ENCODE assay signal across 8 cellular contexts in the genomic region with DNA sequence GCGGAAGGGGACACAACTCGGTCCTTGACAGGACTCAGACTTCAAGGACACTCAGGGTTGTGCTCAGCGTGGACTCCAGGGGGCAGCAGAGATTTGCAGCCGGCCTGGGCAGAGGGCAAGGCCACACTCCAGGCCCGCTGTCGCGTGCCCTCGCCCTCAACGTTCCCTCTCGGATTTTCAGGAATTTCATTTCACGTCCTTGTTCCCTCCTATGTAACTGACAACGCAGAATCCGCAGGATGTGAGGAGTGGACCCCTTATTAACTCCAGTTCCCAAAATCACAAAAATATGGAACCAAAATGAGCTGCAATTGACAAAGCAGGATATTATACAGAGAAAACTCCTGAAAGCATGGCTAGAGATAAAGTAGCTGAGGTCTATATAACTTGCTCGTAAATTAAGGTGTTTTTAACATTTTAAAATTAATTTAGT. TPM values are rescaled to one million over a fixed set of nuclear protein-coding genes. Genes with fewer than 3 reads are reported as not detected.
DNase-seq lines count a peak whose midpoint lies in the region; ATAC-seq and TF ChIP-seq lines count a peak whose summit lies in the region.

No MANE protein-coding gene starts in this region.

- peak; percentile 94 for ATAC-seq in GM21737 (IDR thresholded peaks at IDR 0.05; ENCODE audit: unreplicated experiment)
- ATAC-seq in SK-N-SH treated with all-trans-retinoic acid at 6 μM for 48 hours = peak; percentile 100

- H3K4me3 ChIP-seq in Jurkat, Clone E6-1 (ENCODE audit: low read length) = no peak overlapping the region

- no peak overlapping the region for H3K27ac Mint-ChIP-seq in activated naive CD4-positive, alpha-beta T cell treated with anti-CD3 and anti-CD28 coated beads, Interleukin-2, amount 10 ng/mL, durations not matched to agents 7 days and 5 days

- CTCF ChIA-PET in activated naive CD4-positive, alpha-beta T cell treated with anti-CD3 and anti-CD28 coated beads, Interleukin-2, amount 10 ng/mL, durations not matched to agents 7 days and 5 days (lab: Charles Lee) = interaction anchor here (0.6 to 4.7 kb wide), 20 partner anchors 9 to 469 kb away, joined by 3 to 41 read pairs (median 3); no protein-coding TSS in a partner anchor

- no peaks in the 10 kb centered on the region for H3K4me1 Mint-ChIP-seq in activated naive CD4-positive, alpha-beta T cell treated with anti-CD3 and anti-CD28 coated beads, Interleukin-2, amount 10 ng/mL, durations not matched to agents 7 days and 5 days

- H3K36me3 Mint-ChIP-seq in activated naive CD4-positive, alpha-beta T cell treated with anti-CD3 and anti-CD28 coated beads, Interleukin-2, amount 10 ng/mL, durations not matched to agents 7 days and 5 days = no peaks in the 10 kb centered on the region

- no peak overlapping the region for H3K4me3 Mint-ChIP-seq in activated naive CD4-positive, alpha-beta T cell treated with anti-CD3 and anti-CD28 coated beads, Interleukin-2, amount 10 ng/mL, durations not matched to agents 7 days and 5 days

- H3K27me3 Mint-ChIP-seq in activated naive CD4-positive, alpha-beta T cell treated with anti-CD3 and anti-CD28 coated beads, Interleukin-2, amount 10 ng/mL, durations not matched to agents 7 days and 5 days = peaks cover 26% of the 10 kb centered on the region

- H3K9me3 Mint-ChIP-seq in activated naive CD4-positive, alpha-beta T cell treated with anti-CD3 and anti-CD28 coated beads, Interleukin-2, amount 10 ng/mL, durations not matched to agents 7 days and 5 days = no peaks in the 10 kb centered on the region

- DNase-seq in GDM1 (lab: John Stamatoyannopoulos, UW) (peak; percentile 57), cardiac septum (ENCODE audit: low spot score) (peak; percentile 82), retina (peak; percentile 68), mesenteric fat pad (ENCODE audit: low spot score) (no peak)
- DNase-seq in Jurkat, Clone E6-1 (ENCODE audit: low read depth, low spot score) = peak; percentile 31
- DNase-seq in activated naive CD4-positive, alpha-beta T cell treated with anti-CD3 and anti-CD28 coated beads, Interleukin-2, amount 10 ng/mL, durations not matched to agents 7 days and 5 days = peak; percentile 73

- intact Hi-C loops in cardiac septum (cut with DNase I) = loop anchor here (2.0 to 5.0 kb wide), 2 partner anchors 325 to 469 kb away; no protein-coding TSS in a partner anchor

TF ChIP-seq in SK-N-SH treated with all-trans-retinoic acid at 6 μM for 48 hours, 23 proteins besides CTCF, POLR2A, EP300 and RAD21:
- TF ChIP-seq, protein P1, sequence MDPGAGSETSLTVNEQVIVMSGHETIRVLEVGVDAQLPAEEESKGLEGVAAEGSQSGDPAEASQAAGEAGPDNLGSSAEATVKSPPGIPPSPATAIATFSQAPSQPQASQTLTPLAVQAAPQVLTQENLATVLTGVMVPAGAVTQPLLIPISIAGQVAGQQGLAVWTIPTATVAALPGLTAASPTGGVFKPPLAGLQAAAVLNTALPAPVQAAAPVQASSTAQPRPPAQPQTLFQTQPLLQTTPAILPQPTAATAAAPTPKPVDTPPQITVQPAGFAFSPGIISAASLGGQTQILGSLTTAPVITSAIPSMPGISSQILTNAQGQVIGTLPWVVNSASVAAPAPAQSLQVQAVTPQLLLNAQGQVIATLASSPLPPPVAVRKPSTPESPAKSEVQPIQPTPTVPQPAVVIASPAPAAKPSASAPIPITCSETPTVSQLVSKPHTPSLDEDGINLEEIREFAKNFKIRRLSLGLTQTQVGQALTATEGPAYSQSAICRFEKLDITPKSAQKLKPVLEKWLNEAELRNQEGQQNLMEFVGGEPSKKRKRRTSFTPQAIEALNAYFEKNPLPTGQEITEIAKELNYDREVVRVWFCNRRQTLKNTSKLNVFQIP (CRISPR knock-in tag; IDR thresholded peaks at IDR 0.05; ENCODE audit: borderline replicate concordance, low read depth) = no peak
- TF ChIP-seq ZNF565 (CRISPR knock-in tag; conservative IDR thresholded peaks at IDR 0.05; ENCODE audit: low read depth) (no peak), ZNF8 (CRISPR knock-in tag; IDR thresholded peaks at IDR 0.05) (no peak), OSR1 (CRISPR knock-in tag; IDR thresholded peaks at IDR 0.05) (no peak), ZFP30 (CRISPR knock-in tag; IDR thresholded peaks at IDR 0.05) (no peak), PATZ1 (CRISPR knock-in tag; IDR thresholded peaks at IDR 0.05; ENCODE audit: borderline replicate concordance) (no peak), SNAI2 (CRISPR knock-in tag; IDR thresholded peaks at IDR 0.05) (no peak), BACH2 (CRISPR knock-in tag; IDR thresholded peaks at IDR 0.05; ENCODE audit: borderline replicate concordance) (no peak), ZFP3 (CRISPR knock-in tag; IDR thresholded peaks at IDR 0.05) (no peak), RARB (CRISPR knock-in tag; IDR thresholded peaks at IDR 0.05) (no peak), GLIS3 (CRISPR knock-in tag; IDR thresholded peaks at IDR 0.05) (no peak), ZNF70 (CRISPR knock-in tag; IDR thresholded peaks at IDR 0.05) (no peak), CSRNP3 (CRISPR knock-in tag; IDR thresholded peaks at IDR 0.05) (no peak), TCF4 (CRISPR knock-in tag; IDR thresholded peaks at IDR 0.05; ENCODE audit: borderline replicate concordance) (no peak), PPARA (CRISPR knock-in tag; IDR thresholded peaks at IDR 0.05; ENCODE audit: borderline replicate concordance) (no peak)
- TF ChIP-seq, protein P2, sequence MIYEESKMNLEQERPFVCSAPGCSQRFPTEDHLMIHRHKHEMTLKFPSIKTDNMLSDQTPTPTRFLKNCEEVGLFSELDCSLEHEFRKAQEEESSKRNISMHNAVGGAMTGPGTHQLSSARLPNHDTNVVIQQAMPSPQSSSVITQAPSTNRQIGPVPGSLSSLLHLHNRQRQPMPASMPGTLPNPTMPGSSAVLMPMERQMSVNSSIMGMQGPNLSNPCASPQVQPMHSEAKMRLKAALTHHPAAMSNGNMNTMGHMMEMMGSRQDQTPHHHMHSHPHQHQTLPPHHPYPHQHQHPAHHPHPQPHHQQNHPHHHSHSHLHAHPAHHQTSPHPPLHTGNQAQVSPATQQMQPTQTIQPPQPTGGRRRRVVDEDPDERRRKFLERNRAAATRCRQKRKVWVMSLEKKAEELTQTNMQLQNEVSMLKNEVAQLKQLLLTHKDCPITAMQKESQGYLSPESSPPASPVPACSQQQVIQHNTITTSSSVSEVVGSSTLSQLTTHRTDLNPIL (CRISPR knock-in tag; IDR thresholded peaks at IDR 0.05; ENCODE audit: low read depth) = no peak
- TF ChIP-seq, protein P3, sequence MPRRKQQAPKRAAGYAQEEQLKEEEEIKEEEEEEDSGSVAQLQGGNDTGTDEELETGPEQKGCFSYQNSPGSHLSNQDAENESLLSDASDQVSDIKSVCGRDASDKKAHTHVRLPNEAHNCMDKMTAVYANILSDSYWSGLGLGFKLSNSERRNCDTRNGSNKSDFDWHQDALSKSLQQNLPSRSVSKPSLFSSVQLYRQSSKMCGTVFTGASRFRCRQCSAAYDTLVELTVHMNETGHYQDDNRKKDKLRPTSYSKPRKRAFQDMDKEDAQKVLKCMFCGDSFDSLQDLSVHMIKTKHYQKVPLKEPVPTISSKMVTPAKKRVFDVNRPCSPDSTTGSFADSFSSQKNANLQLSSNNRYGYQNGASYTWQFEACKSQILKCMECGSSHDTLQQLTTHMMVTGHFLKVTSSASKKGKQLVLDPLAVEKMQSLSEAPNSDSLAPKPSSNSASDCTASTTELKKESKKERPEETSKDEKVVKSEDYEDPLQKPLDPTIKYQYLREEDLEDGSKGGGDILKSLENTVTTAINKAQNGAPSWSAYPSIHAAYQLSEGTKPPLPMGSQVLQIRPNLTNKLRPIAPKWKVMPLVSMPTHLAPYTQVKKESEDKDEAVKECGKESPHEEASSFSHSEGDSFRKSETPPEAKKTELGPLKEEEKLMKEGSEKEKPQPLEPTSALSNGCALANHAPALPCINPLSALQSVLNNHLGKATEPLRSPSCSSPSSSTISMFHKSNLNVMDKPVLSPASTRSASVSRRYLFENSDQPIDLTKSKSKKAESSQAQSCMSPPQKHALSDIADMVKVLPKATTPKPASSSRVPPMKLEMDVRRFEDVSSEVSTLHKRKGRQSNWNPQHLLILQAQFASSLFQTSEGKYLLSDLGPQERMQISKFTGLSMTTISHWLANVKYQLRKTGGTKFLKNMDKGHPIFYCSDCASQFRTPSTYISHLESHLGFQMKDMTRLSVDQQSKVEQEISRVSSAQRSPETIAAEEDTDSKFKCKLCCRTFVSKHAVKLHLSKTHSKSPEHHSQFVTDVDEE (CRISPR knock-in tag; IDR thresholded peaks at IDR 0.05) = no peak

RNA-seq across cellular contexts. Expression of gene DCTD, which starts 21.0 kb away (rescaled TPM):
- polyA plus RNA-seq in Jurkat, Clone E6-1 (2012; ENCODE audit: insufficient read depth, insufficient read length) = 159 TPM
- total RNA-seq in cardiac septum (49.6 TPM), mesenteric fat pad (107 TPM)
